Comparison of ENCODE assay signal across 8 cellular contexts in the genomic region with DNA sequence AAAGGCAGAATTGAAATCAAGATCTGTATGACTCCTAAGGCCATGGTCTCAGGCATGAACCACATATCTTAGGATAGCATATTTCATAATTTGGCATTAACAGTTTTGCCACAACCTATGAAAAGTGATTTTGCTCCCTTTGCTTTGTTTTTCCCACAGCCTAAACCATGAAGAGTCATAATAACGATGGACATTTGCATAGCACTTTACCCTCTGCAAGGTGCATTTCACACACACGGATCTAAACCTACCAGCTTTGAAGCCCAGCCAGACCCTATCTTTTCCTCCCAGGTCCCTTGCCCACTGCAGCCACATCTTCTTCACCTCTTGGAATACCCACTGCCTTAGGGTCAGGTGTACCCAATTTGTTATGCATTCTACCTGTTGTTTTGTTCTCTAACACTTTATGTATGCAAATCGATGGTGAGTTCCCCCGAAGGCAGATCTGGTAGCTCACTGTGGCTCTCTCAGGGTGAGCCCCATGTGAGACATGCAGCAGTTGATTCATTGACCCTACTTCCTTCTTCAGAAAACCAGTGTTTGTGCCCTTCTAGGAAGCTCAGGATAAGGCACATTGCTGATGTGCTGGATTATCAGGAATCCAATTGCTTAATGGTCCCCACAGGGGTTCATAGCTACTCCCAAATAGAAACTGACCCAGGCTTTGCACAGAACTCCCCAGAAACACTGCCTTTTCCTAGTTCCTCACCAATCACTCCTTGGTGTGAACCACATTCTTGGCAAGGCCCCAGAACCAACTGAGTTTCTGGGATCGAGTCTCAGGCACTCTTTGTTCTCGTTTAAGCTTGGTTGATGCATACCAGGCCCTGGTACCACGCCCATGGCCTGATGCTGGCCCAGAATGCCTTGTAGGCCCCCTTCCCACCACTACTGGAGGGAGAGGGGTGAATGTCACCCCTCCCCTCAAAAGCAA. TPM values are rescaled to one million over a fixed set of nuclear protein-coding genes. Genes with fewer than 3 reads are reported as not detected.
DNase-seq lines count a peak whose midpoint lies in the region; ATAC-seq and TF ChIP-seq lines count a peak whose summit lies in the region.
"Had no signal": no experiment of that assay in that cellular context is flagged by ENCODE, and none has a peak within 500 bp of the region (broad histone marks: within the 10 kb centered on the region; RNA-seq: fewer than 3 reads in every experiment).

No MANE protein-coding gene starts in this region.

- H3K36me3 Mint-ChIP-seq in HFFc6 (ENCODE audit: low read depth) (peaks cover 35% of the 10 kb centered on the region), osteocyte (ENCODE audit: unreplicated experiment) (peaks cover 17% of the 10 kb centered on the region)

- peaks cover 1% of the 10 kb centered on the region; the same call in 1 of the 2 replicates for H3K27me3 Mint-ChIP-seq in HFFc6 (ENCODE audit: insufficient read depth)
- no peaks in the 10 kb centered on the region for H3K27me3 Mint-ChIP-seq in osteocyte (ENCODE audit: unreplicated experiment)

- ATAC-seq in GM19025 (IDR thresholded peaks at IDR 0.05; ENCODE audit: low read depth, unreplicated experiment): peak; percentile 65

- TF ChIP-seq CTCF in HFFc6 (IDR thresholded peaks at IDR 0.05) (no peak), osteocyte (IDR thresholded peaks at IDR 0.05) (no peak)

- H3K27ac Mint-ChIP-seq in HFFc6 (peak overlapping the region; percentile 73; the same call in 1 of the 2 replicates), osteocyte (ENCODE audit: unreplicated experiment) (peak overlapping the region; percentile 91)

- H3K4me3 Mint-ChIP-seq in HFFc6: no peak overlapping the region
- H3K4me3 Mint-ChIP-seq in osteocyte (ENCODE audit: unreplicated experiment): peak overlapping the region; percentile 1

- H3K4me1 Mint-ChIP-seq in HFFc6 (ENCODE audit: low read depth): peaks cover 70% of the 10 kb centered on the region
- peaks cover 70% of the 10 kb centered on the region for H3K4me1 Mint-ChIP-seq in osteocyte (ENCODE audit: unreplicated experiment)

- no peak for DNase-seq in HFFc6
- DNase-seq in M059J (ENCODE audit: low read depth): peak; percentile 63
- DNase-seq in osteocyte (ENCODE audit: extremely low spot score, unreplicated experiment): no peak
- DNase-seq in NCI-H1436 (lab: John Stamatoyannopoulos, UW): no peak
- no peak for DNase-seq in NCI-H82 treated with DMSO at 0.1 percent for 48 hours (lab: John Stamatoyannopoulos, UW; ENCODE audit: unreplicated experiment)
- DNase-seq in cerebellar cortex (ENCODE audit: low spot score): no peak
- DNase-seq: stimulated activated CD4-positive, alpha-beta T cell treated with anti-CD3 and anti-CD28 coated beads, Interleukin-1b, Interleukin-23, amount 100 ng/mL, for 48 hours had no signal

- no peaks in the 10 kb centered on the region for H3K9me3 Mint-ChIP-seq in HFFc6
- no peaks in the 10 kb centered on the region for H3K9me3 Mint-ChIP-seq in osteocyte (ENCODE audit: unreplicated experiment)

RNA-seq across cellular contexts. Expression of a gene that starts 8.8 kb away (rescaled TPM):
- 10 to 100 TPM; 18.0 to 25.1 (median 20.5) TPM for total RNA-seq in HFFc6 (2021; fragmentation: NEBNext Ultra II Directional; extraction: Animal tissue kit (Norgen Biotek cat#: 25700))
- total RNA-seq in M059J (2014; rRNA removed; shearing (Covaris generic)): 7.8 and 10.5 TPM in 2 replicates
- 49.7 and 51.0 TPM in 2 replicates for total RNA-seq in osteocyte
